ENCODE assay signal across 30 cellular contexts in genomic region chr1:24222008-24222407, GRCh38.
"Had no signal": no experiment of that assay in that cellular context is flagged by ENCODE, and none has a peak within 500 bp of the region (broad histone marks: within the 10 kb centered on the region; RNA-seq: fewer than 3 reads in every experiment).

No MANE protein-coding gene starts in this region.

- H3K36me3 ChIP-seq: brain microvascular endothelial cell, esophagus muscularis mucosa, gastrocnemius medialis, heart left ventricle had no signal

- H3K9me3 ChIP-seq: esophagus muscularis mucosa, gastrocnemius medialis, heart left ventricle had no signal

- ATAC-seq: activated CD4-positive, alpha-beta T cell treated with anti-CD3 and anti-CD28 coated beads for 36 hours; activated CD8-positive, alpha-beta memory T cell treated with anti-CD3 and anti-CD28 coated beads, Interleukin-2, amount 10 ng/mL, durations not matched to agents 7 days and 5 days; activated CD8-positive, alpha-beta T cell treated with anti-CD3 and anti-CD28 coated beads, Interleukin-2, amount 10 ng/mL, durations not matched to agents 7 days and 5 days; activated T-cell treated with anti-CD3 and anti-CD28 coated beads, Interleukin-2, amount 50 U/mL, for 72 hours; foreskin keratinocyte; gastrocnemius medialis; heart left ventricle; T-helper 17 cell had no signal

- DNase-seq: activated CD4-positive, alpha-beta memory T cell treated with anti-CD3 and anti-CD28 coated beads for 36 hours; activated CD4-positive, alpha-beta T cell treated with anti-CD3 and anti-CD28 coated beads for 36 hours; activated CD4-positive, alpha-beta T cell treated with anti-CD3 and anti-CD28 coated beads, Interleukin-2, amount 10 ng/mL, durations not matched to agents 24 days and 14 days; activated CD4-positive, CD25-positive, alpha-beta regulatory T cell; activated CD4-positive, CD25-positive, alpha-beta regulatory T cell treated with anti-CD3 and anti-CD28 coated beads, Interleukin-2, amount 50 U/mL, for 72 hours; activated CD8-positive, alpha-beta memory T cell treated with anti-CD3 and anti-CD28 coated beads, Interleukin-2, amount 10 ng/mL, durations not matched to agents 7 days and 5 days; activated CD8-positive, alpha-beta memory T cell treated with anti-CD3 and anti-CD28 coated beads, Interleukin-2, amount 50 U/mL, for 4 hours; activated CD8-positive, alpha-beta T cell treated with anti-CD3 and anti-CD28 coated beads, Interleukin-2, amount 10 ng/mL, durations not matched to agents 7 days and 5 days; activated gamma-delta T cell treated with Interleukin-2 at 50 U/mL for 16 hours; activated naive CD4-positive, alpha-beta T cell treated with anti-CD3 and anti-CD28 coated beads, Interleukin-2, amount 50 U/mL, for 16 hours; activated naive CD4-positive, alpha-beta T cell treated with Interleukin-2 at 50 U/mL for 16 hours; activated T-cell treated with anti-CD3 and anti-CD28 coated beads, Interleukin-2, amount 50 U/mL, for 1 hour; activated T-cell treated with anti-CD3 and anti-CD28 coated beads, Interleukin-2, amount 50 U/mL, for 72 hours; amniotic stem cell; anterior cingulate cortex; brain microvascular endothelial cell; dorsolateral prefrontal cortex; effector memory CD4-positive, alpha-beta T cell; endodermal cell; foreskin keratinocyte; gastrocnemius medialis; glutamatergic neuron; heart left ventricle; T-helper 1 cell; T-helper 17 cell; T1000 had no signal

- H3K4me3 ChIP-seq: coronary artery, dorsolateral prefrontal cortex, esophagus muscularis mucosa, gastrocnemius medialis, heart left ventricle had no signal

- H3K4me1 ChIP-seq: esophagus muscularis mucosa, foreskin keratinocyte, gastrocnemius medialis, heart left ventricle had no signal

- H3K27ac ChIP-seq: brain microvascular endothelial cell, coronary artery, dorsolateral prefrontal cortex, esophagus muscularis mucosa, foreskin keratinocyte, gastrocnemius medialis, heart left ventricle had no signal

- FAIRE-seq: astrocyte, bronchial epithelial cell had no signal
